Comparison of ENCODE assay signal across 7 cellular contexts in genomic region chr2:175228601-175229000, GRCh38. TPM values are rescaled to one million over a fixed set of nuclear protein-coding genes. Genes with fewer than 3 reads are reported as not detected.
DNase-seq lines count a peak whose midpoint lies in the region; ATAC-seq and FAIRE-seq lines count a peak whose summit lies in the region.
"Not testable (repeated sequence)": the region's sequence is repeated elsewhere in the genome, so short reads cannot be mapped to it uniquely, and the experiment has no call there.

No MANE protein-coding gene starts in this region.

- peak; percentile 28 for FAIRE-seq in HTR-8/SVneo (lab: Jason Lieb, UNC)

- not testable (repeated sequence) for H3K36me3 Mint-ChIP-seq in activated CD8-positive, alpha-beta memory T cell treated with anti-CD3 and anti-CD28 coated beads, Interleukin-2, amount 10 ng/mL, durations not matched to agents 7 days and 5 days; activated T-cell treated with anti-CD3 and anti-CD28 coated beads, Interleukin-2, amount 50 U/mL, for 72 hours (ENCODE audit: insufficient read depth in 2 of 2); central memory CD8-positive, alpha-beta T cell (ENCODE audit: insufficient read depth); natural killer cell treated with Interleukin-12 subunit alpha and Interleukin-12 subunit beta and Interleukin-15 and Interleukin-18, amount 100 ng/mL, for 72 hours

- not testable (repeated sequence) for H3K27me3 Mint-ChIP-seq in activated CD8-positive, alpha-beta memory T cell treated with anti-CD3 and anti-CD28 coated beads, Interleukin-2, amount 10 ng/mL, durations not matched to agents 7 days and 5 days
- H3K27me3 Mint-ChIP-seq in activated T-cell treated with anti-CD3 and anti-CD28 coated beads, Interleukin-2, amount 50 U/mL, for 72 hours (ENCODE audit: low read depth) = peaks cover 18% of the 10 kb centered on the region
- peaks cover 42% of the 10 kb centered on the region for H3K27me3 Mint-ChIP-seq in central memory CD8-positive, alpha-beta T cell
- H3K27me3 Mint-ChIP-seq in natural killer cell treated with Interleukin-12 subunit alpha and Interleukin-12 subunit beta and Interleukin-15 and Interleukin-18, amount 100 ng/mL, for 72 hours = peaks cover 2 to 12% of the 10 kb centered on the region in 2 donors

- H3K4me3 Mint-ChIP-seq in activated CD8-positive, alpha-beta memory T cell treated with anti-CD3 and anti-CD28 coated beads, Interleukin-2, amount 10 ng/mL, durations not matched to agents 7 days and 5 days; central memory CD8-positive, alpha-beta T cell; natural killer cell treated with Interleukin-12 subunit alpha and Interleukin-12 subunit beta and Interleukin-15 and Interleukin-18, amount 100 ng/mL, for 72 hours: not testable (repeated sequence)
- peak overlapping the region in 1 of 2 donors; percentile 27 for H3K4me3 Mint-ChIP-seq in activated T-cell treated with anti-CD3 and anti-CD28 coated beads, Interleukin-2, amount 50 U/mL, for 72 hours

- not testable (repeated sequence) for DNase-seq in HTR-8/SVneo (ENCODE audit: insufficient read length, low spot score); activated CD8-positive, alpha-beta memory T cell treated with anti-CD3 and anti-CD28 coated beads, Interleukin-2, amount 10 ng/mL, durations not matched to agents 7 days and 5 days; central memory CD8-positive, alpha-beta T cell (ENCODE audit: low spot score in 2 of 2); natural killer cell treated with Interleukin-12 subunit alpha and Interleukin-12 subunit beta and Interleukin-15 and Interleukin-18, amount 100 ng/mL, for 72 hours (ENCODE audit: low spot score)
- DNase-seq in activated CD4-positive, alpha-beta T cell treated with anti-CD3 and anti-CD28 coated beads for 48 hours = peak; percentile 21
- DNase-seq in activated T-cell treated with anti-CD3 and anti-CD28 coated beads, Interleukin-2, amount 50 U/mL, for 72 hours = peak; percentile 11 to 18
- DNase-seq in stimulated activated naive CD8-positive, alpha-beta T cell treated with anti-CD3 and anti-CD28 coated beads, Interleukin-15, Interleukin-2, amounts not matched to agents 100 U/mL and 50 U/mL, for 24 hours = peak; percentile 11

- H3K27ac Mint-ChIP-seq in activated CD8-positive, alpha-beta memory T cell treated with anti-CD3 and anti-CD28 coated beads, Interleukin-2, amount 10 ng/mL, durations not matched to agents 7 days and 5 days = not testable (repeated sequence)
- H3K27ac Mint-ChIP-seq in activated T-cell treated with anti-CD3 and anti-CD28 coated beads, Interleukin-2, amount 50 U/mL, for 72 hours = peak overlapping the region; percentile 71
- peak overlapping the region; percentile 64 for H3K27ac Mint-ChIP-seq in central memory CD8-positive, alpha-beta T cell (ENCODE audit: low read depth)
- H3K27ac Mint-ChIP-seq in natural killer cell treated with Interleukin-12 subunit alpha and Interleukin-12 subunit beta and Interleukin-15 and Interleukin-18, amount 100 ng/mL, for 72 hours = peak overlapping the region; percentile 54 to 69

- not testable (repeated sequence) for H3K9me3 Mint-ChIP-seq in activated CD8-positive, alpha-beta memory T cell treated with anti-CD3 and anti-CD28 coated beads, Interleukin-2, amount 10 ng/mL, durations not matched to agents 7 days and 5 days (ENCODE audit: low read depth); activated T-cell treated with anti-CD3 and anti-CD28 coated beads, Interleukin-2, amount 50 U/mL, for 72 hours; central memory CD8-positive, alpha-beta T cell; natural killer cell treated with Interleukin-12 subunit alpha and Interleukin-12 subunit beta and Interleukin-15 and Interleukin-18, amount 100 ng/mL, for 72 hours

- CTCF ChIA-PET in activated CD8-positive, alpha-beta memory T cell treated with anti-CD3 and anti-CD28 coated beads, Interleukin-2, amount 10 ng/mL, durations not matched to agents 7 days and 5 days (lab: Charles Lee) = interaction anchor here (0.6 to 2.0 kb wide), 2 partner anchors 23 to 25 kb away, joined by 3 to 5 read pairs; no protein-coding TSS in a partner anchor

- ATAC-seq in activated CD8-positive, alpha-beta memory T cell treated with anti-CD3 and anti-CD28 coated beads, Interleukin-2, amount 10 ng/mL, durations not matched to agents 7 days and 5 days = peak; percentile 11
- ATAC-seq in activated T-cell treated with anti-CD3 and anti-CD28 coated beads, Interleukin-2, amount 50 U/mL, for 72 hours (replicated peaks in 1 of 2) = peak in 1 of 2 donors; percentile 3
- ATAC-seq in central memory CD8-positive, alpha-beta T cell (replicated peaks; ENCODE audit: extremely low read depth, poor library complexity, severe bottlenecking); stimulated activated naive CD8-positive, alpha-beta T cell treated with anti-CD3 and anti-CD28 coated beads, Interleukin-15, Interleukin-2, amounts not matched to agents 100 U/mL and 50 U/mL, for 24 hours: not testable (repeated sequence)
- ATAC-seq in natural killer cell treated with Interleukin-12 subunit alpha and Interleukin-12 subunit beta and Interleukin-15 and Interleukin-18, amount 100 ng/mL, for 72 hours = peak in 1 of 2 donors; percentile 24

- peaks cover 22% of the 10 kb centered on the region for H3K4me1 Mint-ChIP-seq in activated CD8-positive, alpha-beta memory T cell treated with anti-CD3 and anti-CD28 coated beads, Interleukin-2, amount 10 ng/mL, durations not matched to agents 7 days and 5 days
- H3K4me1 Mint-ChIP-seq in activated T-cell treated with anti-CD3 and anti-CD28 coated beads, Interleukin-2, amount 50 U/mL, for 72 hours (ENCODE audit: low read depth) = peaks cover 45% of the 10 kb centered on the region
- H3K4me1 Mint-ChIP-seq in central memory CD8-positive, alpha-beta T cell = not testable (repeated sequence)
- peaks cover 14 to 23% of the 10 kb centered on the region in 2 donors for H3K4me1 Mint-ChIP-seq in natural killer cell treated with Interleukin-12 subunit alpha and Interleukin-12 subunit beta and Interleukin-15 and Interleukin-18, amount 100 ng/mL, for 72 hours (ENCODE audit: low read depth in 2 of 2)

RNA-seq across cellular contexts. Expression of gene ATP5MC3, which starts 47.1 kb away (rescaled TPM):
- 100 to 1,000 TPM; 240 to 332 TPM for total RNA-seq in activated CD8-positive, alpha-beta memory T cell treated with anti-CD3 and anti-CD28 coated beads, Interleukin-2, amount 10 ng/mL, durations not matched to agents 7 days and 5 days
- 100 to 1,000 TPM; 186 to 210 TPM for total RNA-seq in activated T-cell treated with anti-CD3 and anti-CD28 coated beads, Interleukin-2, amount 50 U/mL, for 72 hours
- total RNA-seq in natural killer cell treated with Interleukin-12 subunit alpha and Interleukin-12 subunit beta and Interleukin-15 and Interleukin-18, amount 100 ng/mL, for 72 hours = 100 to 1,000 TPM; 226 to 254 TPM
